Comparison of ENCODE assay signal across 8 cellular contexts in genomic region chr20:62121776-62122658, GRCh38. TPM values are rescaled to one million over a fixed set of nuclear protein-coding genes. Genes with fewer than 3 reads are reported as not detected.
DNase-seq lines count a peak whose midpoint lies in the region; ATAC-seq and TF ChIP-seq lines count a peak whose summit lies in the region.

TSS of gene LSM14B (plus strand) at chr20:62122475. CDS start at chr20:62122667, 192 bp downstream.

- peak within 1 kb of the TSS; percentile 82 for H3K27ac Mint-ChIP-seq in T-helper 1 cell treated with Interleukin-12 subunit alpha and Interleukin-12 subunit beta and Interleukin-4 antibody, amounts not matched to agents 30 μg/mL and 1 μg/mL, for 36 hours
- H3K27ac Mint-ChIP-seq in progenitor cell of endocrine pancreas: peak within 1 kb of the TSS; percentile 92

- no peaks in the 10 kb centered on the region for H3K9me3 Mint-ChIP-seq in T-helper 1 cell treated with Interleukin-12 subunit alpha and Interleukin-12 subunit beta and Interleukin-4 antibody, amounts not matched to agents 30 μg/mL and 1 μg/mL, for 36 hours
- H3K9me3 Mint-ChIP-seq in progenitor cell of endocrine pancreas (ENCODE audit: low read depth): no peaks in the 10 kb centered on the region

- peak within 1 kb of the TSS; percentile 81 for H3K4me3 ChIP-seq in upper lobe of right lung

- DNase-seq in NCI-H1694 treated with DMSO at 0.1 percent for 48 hours (lab: John Stamatoyannopoulos, UW) (peak; percentile 84), amniotic stem cell (lab: John Stamatoyannopoulos, UW) (peak; percentile 86), left cardiac atrium (peak; percentile 97), progenitor cell of endocrine pancreas (ENCODE audit: low spot score, unreplicated experiment) (peak; percentile 96), upper lobe of right lung (peak; percentile 98)

- H3K36me3 ChIP-seq in upper lobe of right lung: peaks cover 27% of the 10 kb centered on the region

- H3K9me3 ChIP-seq in upper lobe of right lung: no peaks in the 10 kb centered on the region

- H3K27me3 Mint-ChIP-seq in T-helper 1 cell treated with Interleukin-12 subunit alpha and Interleukin-12 subunit beta and Interleukin-4 antibody, amounts not matched to agents 30 μg/mL and 1 μg/mL, for 36 hours (ENCODE audit: low read depth): no peaks in the 10 kb centered on the region
- peaks cover 20% of the 10 kb centered on the region for H3K27me3 Mint-ChIP-seq in progenitor cell of endocrine pancreas

- peaks cover 11% of the 10 kb centered on the region for H3K36me3 Mint-ChIP-seq in T-helper 1 cell treated with Interleukin-12 subunit alpha and Interleukin-12 subunit beta and Interleukin-4 antibody, amounts not matched to agents 30 μg/mL and 1 μg/mL, for 36 hours (ENCODE audit: low read depth)
- H3K36me3 Mint-ChIP-seq in progenitor cell of endocrine pancreas (ENCODE audit: insufficient read depth): peaks cover 8% of the 10 kb centered on the region

- H3K27ac ChIP-seq in upper lobe of right lung: peak within 1 kb of the TSS; percentile 95

- H3K4me1 Mint-ChIP-seq in T-helper 1 cell treated with Interleukin-12 subunit alpha and Interleukin-12 subunit beta and Interleukin-4 antibody, amounts not matched to agents 30 μg/mL and 1 μg/mL, for 36 hours (ENCODE audit: low read depth): peaks cover 27% of the 10 kb centered on the region
- peaks cover 13% of the 10 kb centered on the region for H3K4me1 Mint-ChIP-seq in progenitor cell of endocrine pancreas (ENCODE audit: low read depth)

- TF ChIP-seq CTCF in progenitor cell of endocrine pancreas (IDR thresholded peaks at IDR 0.05; ENCODE audit: unreplicated experiment): no peak
- TF ChIP-seq CTCF in upper lobe of right lung (IDR thresholded peaks at IDR 0.05): no peak

- H3K4me3 Mint-ChIP-seq in T-helper 1 cell treated with Interleukin-12 subunit alpha and Interleukin-12 subunit beta and Interleukin-4 antibody, amounts not matched to agents 30 μg/mL and 1 μg/mL, for 36 hours: peak within 1 kb of the TSS; percentile 85
- H3K4me3 Mint-ChIP-seq in progenitor cell of endocrine pancreas (ENCODE audit: low read depth): peak within 1 kb of the TSS; percentile 85

- no peaks in the 10 kb centered on the region for H3K27me3 ChIP-seq in upper lobe of right lung

- intact Hi-C loops in left cardiac atrium (cut with DNase I) (loop anchor here in 1 of 2 donors (10.0 kb wide), 1 partner anchor 57 kb away; the partner anchor contains the start of gene TAF4), upper lobe of right lung (cut with DNase I) (no loop called here)

- H3K4me1 ChIP-seq in upper lobe of right lung: peaks cover 15% of the 10 kb centered on the region

- ATAC-seq in GM18498 (IDR thresholded peaks at IDR 0.05; ENCODE audit: unreplicated experiment) (peak; percentile 77), HG02885 (IDR thresholded peaks at IDR 0.05; ENCODE audit: poor library complexity, unreplicated experiment) (peak; percentile 83), left cardiac atrium (peak; percentile 92 to 93), upper lobe of right lung (peak; percentile 93)

RNA-seq across cellular contexts. Expression of gene LSM14B, which starts in this region (rescaled TPM):
- total RNA-seq in left cardiac atrium: 10 to 100 TPM; 36.8 to 38.1 TPM
- total RNA-seq in progenitor cell of endocrine pancreas: 81.1 and 84.3 TPM in 2 replicates
- total RNA-seq in upper lobe of right lung: 35.1 TPM

Comparison
In these comparisons a context has a peak if more than half of its experiments do, and no peak if none do; other contexts are left out.
1. Peak in every context shown above with its lines: DNase-seq, ATAC-seq, H3K4me3 ChIP-seq and H3K27ac ChIP-seq.